In the genomic region with DNA sequence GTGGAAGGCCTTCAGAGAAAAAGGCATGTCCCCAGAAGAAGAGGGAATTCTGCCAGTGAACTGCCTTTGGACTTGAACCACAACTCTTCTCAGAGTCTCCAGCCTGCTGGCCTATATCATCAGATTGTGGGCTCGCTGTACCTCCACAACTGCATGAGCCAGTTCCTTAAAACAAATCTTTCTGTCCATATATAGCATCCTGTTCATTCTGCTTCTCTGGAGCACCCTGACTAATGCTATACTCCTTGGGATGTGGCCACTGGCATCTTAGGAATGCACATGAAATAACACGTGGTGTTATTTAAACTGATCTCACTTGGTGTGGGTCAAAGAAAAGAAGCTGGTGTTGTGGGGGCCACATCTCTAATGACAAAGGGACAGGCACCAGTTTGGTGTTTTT, we compare ENCODE assay signal across 14 cellular contexts. TPM values are rescaled to one million over a fixed set of nuclear protein-coding genes. Genes with fewer than 3 reads are reported as not detected.
A peak's percentile ranks its signal among the peaks of the same experiment; 100 is the strongest.
DNase-seq lines count a peak whose midpoint lies in the region; FAIRE-seq and TF ChIP-seq lines count a peak whose summit lies in the region.
"Had no signal": no experiment of that assay in that cellular context is flagged by ENCODE, and none has a peak within 500 bp of the region (broad histone marks: within the 10 kb centered on the region; RNA-seq: fewer than 3 reads in every experiment).

No MANE protein-coding gene starts in this region.

- no peak overlapping the region for H2AFZ ChIP-seq in PC-9

- H3K4me1 Mint-ChIP-seq in activated naive CD4-positive, alpha-beta T cell treated with anti-CD3 and anti-CD28 coated beads, Interleukin-2, amount 10 ng/mL, durations not matched to agents 7 days and 5 days, result no peaks in the 10 kb centered on the region
- H3K4me1 Mint-ChIP-seq: activated naive CD8-positive, alpha-beta T cell treated with anti-CD3 and anti-CD28 coated beads, Interleukin-2, amount 10 ng/mL, durations not matched to agents 7 days and 5 days had no signal

- BruUV-seq in PC-9 (replicated peaks; lab: Mats Ljungman, UMichigan), result no TSS peak

- H3K36me3 Mint-ChIP-seq in activated naive CD4-positive, alpha-beta T cell treated with anti-CD3 and anti-CD28 coated beads, Interleukin-2, amount 10 ng/mL, durations not matched to agents 7 days and 5 days, result no peaks in the 10 kb centered on the region
- H3K36me3 Mint-ChIP-seq: activated naive CD8-positive, alpha-beta T cell treated with anti-CD3 and anti-CD28 coated beads, Interleukin-2, amount 10 ng/mL, durations not matched to agents 7 days and 5 days; CD8-positive, alpha-beta T cell had no signal

- no peak overlapping the region for H3K4me3 Mint-ChIP-seq in activated naive CD4-positive, alpha-beta T cell treated with anti-CD3 and anti-CD28 coated beads, Interleukin-2, amount 10 ng/mL, durations not matched to agents 7 days and 5 days
- H3K4me3 Mint-ChIP-seq: activated naive CD8-positive, alpha-beta T cell treated with anti-CD3 and anti-CD28 coated beads, Interleukin-2, amount 10 ng/mL, durations not matched to agents 7 days and 5 days; CD8-positive, alpha-beta T cell had no signal

- no peak overlapping the region for H3K4me2 ChIP-seq in PC-9

- H3K27me3 ChIP-seq in PC-9 (ENCODE audit: insufficient read depth, low read depth), result no peaks in the 10 kb centered on the region

- no peaks in the 10 kb centered on the region for H3K9me2 ChIP-seq in PC-9 (ENCODE audit: insufficient read depth)

- FAIRE-seq in kidney (lab: Jason Lieb, UNC) (no peak), GM12892 (lab: Jason Lieb, UNC) (no peak)

- POLR2A ChIA-PET in PC-9 (lab: Charles Lee; ENCODE audit: unreplicated experiment), result interaction anchor here (0.6 kb wide), 1 partner anchor 40 kb away, joined by 9 read pairs; no protein-coding TSS in a partner anchor

- H3F3A ChIP-seq in PC-9 (ENCODE audit: insufficient read depth, low read depth), result no peaks in the 10 kb centered on the region

- no peaks in the 10 kb centered on the region for H4K20me1 ChIP-seq in PC-9 (ENCODE audit: insufficient read depth)

- H3K79me2 ChIP-seq in PC-9 (ENCODE audit: low read depth), result no peaks in the 10 kb centered on the region

- intact Hi-C loops in PC-9 (cut with micrococcal nuclease; ENCODE audit: unreplicated experiment) (no loop called here), kidney (cut with DNase I) (no loop called here)

- H3K9ac ChIP-seq in kidney (ENCODE audit: low read length in 2 of 2), result no peak overlapping the region

- DNase-seq in Caki2 (ENCODE audit: low read depth) (peak; percentile 62), PC-9 (peak; percentile 26 to 81), dedifferentiated amniotic fluid mesenchymal stem cell (ENCODE audit: extremely low spot score) (peak; percentile 73), myocyte (ENCODE audit: low read depth) (peak; percentile 73), kidney (no peak), GM12892 (ENCODE audit: insufficient read length) (no peak), retina (no peak)
- no peak for DNase-seq in activated naive CD4-positive, alpha-beta T cell treated with anti-CD3 and anti-CD28 coated beads, Interleukin-2, amount 10 ng/mL, durations not matched to agents 7 days and 5 days
- DNase-seq: activated naive CD8-positive, alpha-beta T cell treated with anti-CD3 and anti-CD28 coated beads, Interleukin-2, amount 10 ng/mL, durations not matched to agents 7 days and 5 days; CD8-positive, alpha-beta T cell; NCI-H526 treated with DMSO at 0.1 percent for 48 hours; occipital lobe had no signal

- no peak for TF ChIP-seq CTCF in PC-9 (conservative IDR thresholded peaks at IDR 0.05)
- no peak for TF ChIP-seq CTCF in kidney (IDR thresholded peaks at IDR 0.05; ENCODE audit: borderline replicate concordance, extremely low read depth, insufficient read depth)

- no peak overlapping the region for H3K27ac ChIP-seq in PC-9
- H3K27ac ChIP-seq in kidney (ENCODE audit: low read depth in 2 of 2, low read length in 2 of 2), result no peak overlapping the region

- H3K4me3 ChIP-seq in PC-9 (no peak overlapping the region), kidney (ENCODE audit: low read length in 2 of 2) (no peak overlapping the region)

- in situ Hi-C loops in Caki2 (cut with HindIII; ENCODE audit: low pct_unique_long_range_greater_than_20kb, low sequenced_read_pairs), result no loop called here

- H3K27ac Mint-ChIP-seq in activated naive CD4-positive, alpha-beta T cell treated with anti-CD3 and anti-CD28 coated beads, Interleukin-2, amount 10 ng/mL, durations not matched to agents 7 days and 5 days, result no peak overlapping the region
- H3K27ac Mint-ChIP-seq: activated naive CD8-positive, alpha-beta T cell treated with anti-CD3 and anti-CD28 coated beads, Interleukin-2, amount 10 ng/mL, durations not matched to agents 7 days and 5 days; CD8-positive, alpha-beta T cell had no signal

- H3K9me3 ChIP-seq in PC-9 (ENCODE audit: insufficient read depth, low read depth) (no peaks in the 10 kb centered on the region), kidney (ENCODE audit: control insufficient read depth in 1 of 2, low read length in 2 of 2) (no peaks in the 10 kb centered on the region)

- TF ChIP-seq POLR2A in GM12892 (IDR thresholded peaks at IDR 0.05; ENCODE audit: low read depth, low read length), result no peak

- CTCF ChIA-PET in PC-9 (lab: Charles Lee), result no interaction called here
- CTCF ChIA-PET in activated naive CD4-positive, alpha-beta T cell treated with anti-CD3 and anti-CD28 coated beads, Interleukin-2, amount 10 ng/mL, durations not matched to agents 7 days and 5 days (lab: Charles Lee), result no interaction called here

- H3K4me1 ChIP-seq in PC-9 (replicated peaks; ENCODE audit: insufficient read depth), result peaks cover 9% of the 10 kb centered on the region
- no peaks in the 10 kb centered on the region for H3K4me1 ChIP-seq in kidney (ENCODE audit: control insufficient read depth in 1 of 2, insufficient read depth in 1 of 2, low read depth in 1 of 2, low read length in 2 of 2)

- no peaks in the 10 kb centered on the region for H3K36me3 ChIP-seq in PC-9 (ENCODE audit: low read depth)
- no peaks in the 10 kb centered on the region for H3K36me3 ChIP-seq in kidney (ENCODE audit: control insufficient read depth in 1 of 2, insufficient read depth in 2 of 2, low read length in 2 of 2)

- H3K27me3 Mint-ChIP-seq in activated naive CD4-positive, alpha-beta T cell treated with anti-CD3 and anti-CD28 coated beads, Interleukin-2, amount 10 ng/mL, durations not matched to agents 7 days and 5 days, result peaks cover 6% of the 10 kb centered on the region

- H3K9me3 Mint-ChIP-seq in activated naive CD4-positive, alpha-beta T cell treated with anti-CD3 and anti-CD28 coated beads, Interleukin-2, amount 10 ng/mL, durations not matched to agents 7 days and 5 days, result no peaks in the 10 kb centered on the region
- H3K9me3 Mint-ChIP-seq: activated naive CD8-positive, alpha-beta T cell treated with anti-CD3 and anti-CD28 coated beads, Interleukin-2, amount 10 ng/mL, durations not matched to agents 7 days and 5 days; CD8-positive, alpha-beta T cell had no signal

RNA-seq across cellular contexts. Expression of gene VSTM5, which starts 58.3 kb away (rescaled TPM):
- total RNA-seq in Caki2 (2014; rRNA removed; shearing (Covaris generic); ENCODE audit: low replicate concordance), result not detected in 2 replicates
- total RNA-seq in PC-9 (2021), result 0.81 and 1.2 TPM in 2 replicates
- not detected in 2 replicates for total RNA-seq in myocyte
- not detected for polyA plus RNA-seq in myocyte (2012)
- 0.41 TPM for total RNA-seq in kidney
- 1.8 TPM for polyA plus RNA-seq in kidney (ENCODE audit: insufficient read depth, low read depth, low replicate concordance)
- polyA plus RNA-seq in GM12892 (2012; ENCODE audit: missing spikeins), result 0.08 TPM
- total RNA-seq: activated CD8-positive, alpha-beta memory T cell treated with anti-CD3 and anti-CD28 coated beads for 36 hours; activated naive CD8-positive, alpha-beta T cell treated with anti-CD3 and anti-CD28 coated beads, Interleukin-2, amount 10 ng/mL, durations not matched to agents 7 days and 5 days; CD8-positive, alpha-beta T cell; left lobe of liver had no signal

Comparison
In these comparisons a context has a peak if more than half of its experiments do, and no peak if none do; other contexts are left out.
1. DNase-seq: peak in Caki2 (single experiment), PC-9 (2 of 2), dedifferentiated amniotic fluid mesenchymal stem cell (single experiment) and myocyte (single experiment); none in kidney (single experiment), GM12892 (single experiment), activated naive CD4-positive, alpha-beta T cell treated with anti-CD3 and anti-CD28 coated beads, Interleukin-2, amount 10 ng/mL, durations not matched to agents 7 days and 5 days (single experiment) and retina (single experiment).